In genomic region chr7:42025635-42026375, GRCh38 we compare ENCODE assay signal across 15 cellular contexts.
A peak's percentile ranks its signal among the peaks of the same experiment; 100 is the strongest.
DNase-seq lines count a peak whose midpoint lies in the region; ATAC-seq, FAIRE-seq and TF ChIP-seq lines count a peak whose summit lies in the region.
"Had no signal": no experiment of that assay in that cellular context is flagged by ENCODE, and none has a peak within 500 bp of the region (broad histone marks: within the 10 kb centered on the region; RNA-seq: fewer than 3 reads in every experiment).

No MANE protein-coding gene starts in this region.

- TF ChIP-seq EP300 in SK-N-SH (IDR thresholded peaks at IDR 0.05; ENCODE audit: borderline replicate concordance in 1 of 2, low read depth in 1 of 2, low read length in 1 of 2): no peak

- H2BK120ac ChIP-seq in mesenchymal stem cell (ENCODE audit: low read depth, low read length): no peak overlapping the region

- H2BK15ac ChIP-seq in mesenchymal stem cell (ENCODE audit: low read depth, poor library complexity, severe bottlenecking): no peak overlapping the region

- ATAC-seq in sciatic nerve: no peak

- H3K9me2 ChIP-seq in SK-N-SH: no peaks in the 10 kb centered on the region

- no peaks in the 10 kb centered on the region for H3K4me1 ChIP-seq in SK-N-SH (ENCODE audit: control insufficient read depth in 1 of 2, insufficient read depth in 2 of 2, low read depth in 1 of 2, low read length in 1 of 2)
- no peaks in the 10 kb centered on the region for H3K4me1 ChIP-seq in mesenchymal stem cell (ENCODE audit: control insufficient read depth, insufficient read depth, low read depth, low read length)
- peaks cover 15% of the 10 kb centered on the region for H3K4me1 ChIP-seq in HAP-1

- peak overlapping the region; percentile 28 for H4K91ac ChIP-seq in mesenchymal stem cell (ENCODE audit: low read length)

- CTCF ChIA-PET in SK-N-SH (lab: Yijun Ruan, JAX): interaction anchor here (0.6 to 4.7 kb wide), 8 partner anchors 9 to 85 kb away, joined by 3 to 17 read pairs (median 3); no protein-coding TSS in a partner anchor

- DNase-seq in NAMALWA (ENCODE audit: low spot score) (peak; percentile 9), SK-N-SH (no peak), mesenchymal stem cell (no peak), urothelium cell line (ENCODE audit: low spot score) (no peak), sciatic nerve (ENCODE audit: low spot score) (no peak), activated gamma-delta T cell (lab: John Stamatoyannopoulos, UW) (no peak), HAP-1 (ENCODE audit: low spot score in 2 of 2) (no peak)
- DNase-seq: CD4-positive, alpha-beta T cell; NCI-H1048; NCI-H1436 treated with DMSO at 0.1 percent for 48 hours; NCI-H2029 treated with DMSO at 0.1 percent for 48 hours; NCI-H510A; NCI-H82; SHP77 had no signal

- H3F3A ChIP-seq in SK-N-SH (replicated peaks; ENCODE audit: insufficient read depth): no peaks in the 10 kb centered on the region

- H3K4ac ChIP-seq in mesenchymal stem cell (ENCODE audit: low read depth in 1 of 2, low read length in 2 of 2): no peak overlapping the region

- no peak overlapping the region for H4K8ac ChIP-seq in mesenchymal stem cell (ENCODE audit: low read length)

- H3K23ac ChIP-seq in mesenchymal stem cell (ENCODE audit: low read length in 2 of 2): no peak overlapping the region

- peak; percentile 10; the same call in 1 of the 2 replicates for TF ChIP-seq RAD21 in SK-N-SH (IDR thresholded peaks at IDR 0.05; ENCODE audit: low read length)

- no peak overlapping the region for H3K27ac ChIP-seq in SK-N-SH (ENCODE audit: low read depth in 2 of 2, low read length in 1 of 2)
- H3K27ac ChIP-seq in mesenchymal stem cell (ENCODE audit: low read length, poor library complexity, severe bottlenecking): no peak overlapping the region
- H3K27ac ChIP-seq: HL-60 had no signal

- no peak overlapping the region for H2AFZ ChIP-seq in SK-N-SH (ENCODE audit: low read depth)
- H2AFZ ChIP-seq in mesenchymal stem cell (ENCODE audit: low read depth, low read length): no peak overlapping the region

- no peak overlapping the region for H3K4me2 ChIP-seq in SK-N-SH
- H3K4me2 ChIP-seq in mesenchymal stem cell (ENCODE audit: low read length, poor library complexity, severe bottlenecking): no peak overlapping the region

- in situ Hi-C loops in HAP-1 (cut with MboI; ENCODE audit: low sequenced_read_pairs): no loop called here

- TF ChIP-seq CTCF in SK-N-SH (IDR thresholded peaks at IDR 0.05): peak; percentile 29

- no peaks in the 10 kb centered on the region for H4K20me1 ChIP-seq in SK-N-SH (ENCODE audit: insufficient read depth)

- peaks cover 90% of the 10 kb centered on the region for H3K27me3 ChIP-seq in SK-N-SH (ENCODE audit: insufficient read depth)
- no peaks in the 10 kb centered on the region for H3K27me3 ChIP-seq in mesenchymal stem cell (ENCODE audit: control insufficient read depth in 1 of 2, insufficient read depth in 1 of 2, low read length in 2 of 2)
- H3K27me3 ChIP-seq in HAP-1 (ENCODE audit: low read depth): no peaks in the 10 kb centered on the region

- H3K4me3 ChIP-seq in SK-N-SH (ENCODE audit: low read depth in 2 of 2, low read length in 1 of 2) (no peak overlapping the region), mesenchymal stem cell (ENCODE audit: insufficient read depth in 1 of 2, low read depth in 1 of 2, low read length in 2 of 2) (no peak overlapping the region), HAP-1 (no peak overlapping the region)

- 21% methylated on average over 15 of the region's 15 CpGs for WGBS in SK-N-SH (ENCODE audit: low lambda C conversion rate)
- WGBS in mesenchymal stem cell: 98% methylated on average over 15 of the region's 15 CpGs

- no peak overlapping the region for H2BK5ac ChIP-seq in mesenchymal stem cell (ENCODE audit: low read depth, low read length, poor library complexity, severe bottlenecking)

- no peaks in the 10 kb centered on the region for H3K79me2 ChIP-seq in SK-N-SH (ENCODE audit: insufficient read depth)

- H2BK12ac ChIP-seq in mesenchymal stem cell (ENCODE audit: low read length in 2 of 2): peak overlapping the region in 1 of 2 experiments; percentile 48

- H3K36me3 ChIP-seq in SK-N-SH (replicated peaks in 1 of 2; ENCODE audit: control insufficient read depth in 1 of 2, insufficient read depth in 2 of 2, low read length in 1 of 2) (no peaks in the 10 kb centered on the region), mesenchymal stem cell (ENCODE audit: control insufficient read depth in 1 of 2, insufficient read depth in 2 of 2, low read depth in 1 of 2, low read length in 2 of 2) (peaks cover 21 to 78% of the 10 kb centered on the region in 2 experiments), HAP-1 (replicated peaks) (peaks cover 21% of the 10 kb centered on the region)

- no peak overlapping the region for H3K14ac ChIP-seq in mesenchymal stem cell (ENCODE audit: low read length in 2 of 2)

- intact Hi-C loops in sciatic nerve (cut with DNase I): no loop called here

- H3K79me1 ChIP-seq in mesenchymal stem cell (replicated peaks; ENCODE audit: low read length, poor library complexity, severe bottlenecking): no peaks in the 10 kb centered on the region

- H3K9me3 ChIP-seq in SK-N-SH: no peaks in the 10 kb centered on the region
- no peaks in the 10 kb centered on the region for H3K9me3 ChIP-seq in mesenchymal stem cell (ENCODE audit: control insufficient read depth, low read length)
- H3K9me3 ChIP-seq in HAP-1: no peaks in the 10 kb centered on the region

- no peak overlapping the region for H3K9ac ChIP-seq in SK-N-SH
- no peak overlapping the region for H3K9ac ChIP-seq in mesenchymal stem cell (ENCODE audit: low read length)

- peak; percentile 77 for FAIRE-seq in urothelium cell line (lab: Jason Lieb, UNC)

- H2AK5ac ChIP-seq in mesenchymal stem cell (ENCODE audit: low read length, severe bottlenecking): no peak overlapping the region

- H3K18ac ChIP-seq in mesenchymal stem cell (ENCODE audit: low read depth in 1 of 2, low read length in 2 of 2): no peak overlapping the region

- POLR2A ChIA-PET in SK-N-SH (lab: Yijun Ruan, JAX): no interaction called here

TF ChIP-seq in SK-N-SH, 30 proteins besides CTCF, POLR2A, EP300 and RAD21:
- 0 out of 2 replicates have a peak, but pooled peaks have one; percentile 22 for TF ChIP-seq SMC3 (IDR thresholded peaks at IDR 0.05; ENCODE audit: low read depth, low read length)
- no peak for TF ChIP-seq POLR2AphosphoS5 (IDR thresholded peaks at IDR 0.05; ENCODE audit: low read depth, low read length)
- no peak for TF ChIP-seq GABPA (IDR thresholded peaks at IDR 0.05; ENCODE audit: low read depth)
- no peak for TF ChIP-seq EZH2phosphoT487 (IDR thresholded peaks at IDR 0.05; ENCODE audit: borderline replicate concordance, low read depth)
- no peak for TF ChIP-seq NFIC (IDR thresholded peaks at IDR 0.05; ENCODE audit: borderline replicate concordance)
